In genomic region chr6:8027965-8028651, GRCh38 we compare ENCODE assay signal across 14 cellular contexts. TPM values are rescaled to one million over a fixed set of nuclear protein-coding genes. Genes with fewer than 3 reads are reported as not detected.
A peak's percentile ranks its signal among the peaks of the same experiment; 100 is the strongest.
DNase-seq lines count a peak whose midpoint lies in the region; ATAC-seq and TF ChIP-seq lines count a peak whose summit lies in the region.
"Had no signal": no experiment of that assay in that cellular context is flagged by ENCODE, and none has a peak within 500 bp of the region (broad histone marks: within the 10 kb centered on the region; RNA-seq: fewer than 3 reads in every experiment).

No MANE protein-coding gene starts in this region.

- no peak overlapping the region for H2AFZ ChIP-seq in neural progenitor cell (replicated peaks)

- H4K20me1 ChIP-seq in neural progenitor cell (ENCODE audit: low read depth), result no peaks in the 10 kb centered on the region

- DNase-seq in AG20443 (ENCODE audit: low spot score) (peak; percentile 47), NCI-H226 (peak; percentile 6), fibroblast of pulmonary artery (ENCODE audit: low read depth) (peak; percentile 67), myocyte (ENCODE audit: low read depth) (peak; percentile 65), foreskin keratinocyte (no peak), Peyer's patch (no peak), neural progenitor cell (ENCODE audit: low spot score) (no peak)
- DNase-seq in activated CD4-positive, CD25-positive, alpha-beta regulatory T cell (lab: John Stamatoyannopoulos, UW), result no peak
- DNase-seq: activated naive CD8-positive, alpha-beta T cell treated with anti-CD3 and anti-CD28 coated beads, Interleukin-2, amount 10 ng/mL, durations not matched to agents 7 days and 5 days; BE2C; midbrain; NCI-H345 had no signal

- peaks cover 5% of the 10 kb centered on the region for H3K4me1 Mint-ChIP-seq in neural progenitor cell

- H3K36me3 Mint-ChIP-seq in neural progenitor cell, result peaks cover 23% of the 10 kb centered on the region

- H3K27ac Mint-ChIP-seq in neural progenitor cell, result no peak overlapping the region
- H3K27ac Mint-ChIP-seq: activated naive CD8-positive, alpha-beta T cell treated with anti-CD3 and anti-CD28 coated beads, Interleukin-2, amount 10 ng/mL, durations not matched to agents 7 days and 5 days had no signal

- no peaks in the 10 kb centered on the region for H3K27me3 Mint-ChIP-seq in neural progenitor cell (ENCODE audit: insufficient read depth, low read depth)
- H3K27me3 Mint-ChIP-seq: activated naive CD8-positive, alpha-beta T cell treated with anti-CD3 and anti-CD28 coated beads, Interleukin-2, amount 10 ng/mL, durations not matched to agents 7 days and 5 days had no signal

- H3K4me1 ChIP-seq in foreskin keratinocyte (no peaks in the 10 kb centered on the region), Peyer's patch (no peaks in the 10 kb centered on the region), neural progenitor cell (peaks cover 7% of the 10 kb centered on the region)
- H3K4me1 ChIP-seq: BE2C had no signal

- ATAC-seq in foreskin keratinocyte, result no peak
- ATAC-seq: GM12878 had no signal

- H3K9ac ChIP-seq in neural progenitor cell, result no peak overlapping the region

- H3K4me3 Mint-ChIP-seq in neural progenitor cell, result no peak overlapping the region
- H3K4me3 Mint-ChIP-seq: activated naive CD8-positive, alpha-beta T cell treated with anti-CD3 and anti-CD28 coated beads, Interleukin-2, amount 10 ng/mL, durations not matched to agents 7 days and 5 days had no signal

- H3K36me3 ChIP-seq in Peyer's patch (no peaks in the 10 kb centered on the region), neural progenitor cell (no peaks in the 10 kb centered on the region)
- H3K36me3 ChIP-seq: BE2C, tibial nerve had no signal

- peaks cover 46% of the 10 kb centered on the region for H3K79me2 ChIP-seq in neural progenitor cell (ENCODE audit: low read depth)

- TF ChIP-seq POLR2A in Peyer's patch (IDR thresholded peaks at IDR 0.05), result no peak

- H3K4me3 ChIP-seq in fibroblast of pulmonary artery (replicated peaks; ENCODE audit: low read depth, low read length) (no peak overlapping the region), Peyer's patch (no peak overlapping the region), neural progenitor cell (no peak overlapping the region)
- H3K4me3 ChIP-seq: GM12878, tibial nerve had no signal

- no peak overlapping the region for H3K4me2 ChIP-seq in neural progenitor cell

- TF ChIP-seq CTCF in fibroblast of pulmonary artery (IDR thresholded peaks at IDR 0.05; ENCODE audit: low read length, missing control alignments), result no peak
- TF ChIP-seq CTCF in foreskin keratinocyte (conservative IDR thresholded peaks at IDR 0.05), result no peak
- TF ChIP-seq CTCF in Peyer's patch (IDR thresholded peaks at IDR 0.05), result no peak
- TF ChIP-seq CTCF in neural progenitor cell (IDR thresholded peaks at IDR 0.05), result no peak

- peaks cover 25% of the 10 kb centered on the region for H3K9me3 Mint-ChIP-seq in neural progenitor cell

- H3K27me3 ChIP-seq in foreskin keratinocyte (no peaks in the 10 kb centered on the region), Peyer's patch (no peaks in the 10 kb centered on the region), neural progenitor cell (no peaks in the 10 kb centered on the region)
- H3K27me3 ChIP-seq: BE2C, tibial nerve had no signal

- H3K27ac ChIP-seq in foreskin keratinocyte, result no peak overlapping the region
- no peak overlapping the region for H3K27ac ChIP-seq in Peyer's patch
- no peak overlapping the region for H3K27ac ChIP-seq in neural progenitor cell

- no peaks in the 10 kb centered on the region for H3F3A ChIP-seq in neural progenitor cell (ENCODE audit: low read depth)

- H3K9me3 ChIP-seq in Peyer's patch, result no peaks in the 10 kb centered on the region
- H3K9me3 ChIP-seq in neural progenitor cell (ENCODE audit: low read depth), result no peaks in the 10 kb centered on the region
- H3K9me3 ChIP-seq: BE2C, tibial nerve had no signal

RNA-seq across cellular contexts. Expression of gene BLOC1S5, which starts 36.1 kb away (rescaled TPM):
- total RNA-seq in myocyte (14.1 and 24.1 TPM in 2 replicates), foreskin keratinocyte (11.5 TPM in 2 replicates), Peyer's patch (10 to 100 TPM in 1 of 4 donors, 1 to 10 TPM in 3; 4.6 to 11.6 (median 8.7) TPM), neural progenitor cell (ENCODE audit: low replicate concordance) (20.4 and 34.4 TPM in 2 replicates)
- polyA plus RNA-seq in myocyte (2012), result 8.0 TPM
- polyA plus RNA-seq in foreskin keratinocyte, result 4.3 and 4.7 TPM in 2 replicates

Comparison
In these comparisons a context has a peak if more than half of its experiments do, and no peak if none do; other contexts are left out.
1. DNase-seq: peak in AG20443 (single experiment), NCI-H226 (single experiment), fibroblast of pulmonary artery (single experiment) and myocyte (single experiment); none in foreskin keratinocyte (0 of 2), activated CD4-positive, CD25-positive, alpha-beta regulatory T cell (0 of 4), Peyer's patch (0 of 3) and neural progenitor cell (single experiment).